Comparison of ENCODE assay signal across 15 cellular contexts in the genomic region with DNA sequence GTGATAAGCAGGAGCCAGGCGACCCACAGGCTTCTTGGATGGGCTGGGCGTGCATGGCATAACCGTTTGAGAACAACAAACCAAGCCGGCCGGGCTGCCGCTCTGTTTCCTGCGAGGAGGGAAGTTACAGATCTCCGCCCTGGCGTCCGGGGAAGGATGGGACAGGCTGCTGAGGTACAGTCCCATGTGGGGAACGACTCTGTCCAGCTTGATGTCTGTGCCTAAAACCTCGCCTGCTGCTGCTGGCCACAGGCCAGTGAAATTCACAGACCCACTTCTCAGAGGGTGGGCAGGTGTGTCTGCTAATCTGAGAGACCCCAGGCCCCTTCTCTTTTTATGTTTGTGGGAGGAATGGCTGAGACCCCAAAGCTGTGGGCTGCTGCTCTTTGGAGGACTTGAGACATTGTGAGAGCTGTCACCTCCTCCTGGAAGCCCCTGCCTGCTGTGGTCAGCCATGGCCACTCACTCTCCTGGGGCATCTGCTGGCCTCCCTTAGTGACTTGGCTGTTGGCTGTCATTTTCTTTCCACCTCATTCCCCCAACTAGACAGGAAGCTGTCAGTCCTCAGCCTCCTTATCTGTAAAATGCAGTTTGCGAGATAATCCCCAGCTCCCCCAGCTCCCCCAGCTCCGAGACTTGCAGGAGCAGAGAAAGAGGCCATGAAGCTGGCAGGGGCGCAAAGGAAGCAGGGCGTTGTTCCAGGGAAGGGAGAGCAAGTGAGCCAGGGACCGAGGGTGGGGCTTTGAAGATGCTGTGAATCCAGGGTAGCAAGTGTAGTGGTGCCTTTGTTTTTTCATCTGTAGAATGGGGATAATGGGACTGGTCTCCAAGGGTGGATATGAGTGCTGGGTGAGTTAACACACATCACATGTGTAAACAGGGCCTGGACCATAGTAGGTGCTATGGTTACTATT. TPM values are rescaled to one million over a fixed set of nuclear protein-coding genes. Genes with fewer than 3 reads are reported as not detected.
DNase-seq lines count a peak whose midpoint lies in the region; ATAC-seq and TF ChIP-seq lines count a peak whose summit lies in the region.
"Had no signal": no experiment of that assay in that cellular context is flagged by ENCODE, and none has a peak within 500 bp of the region (broad histone marks: within the 10 kb centered on the region; RNA-seq: fewer than 3 reads in every experiment).

No MANE protein-coding gene starts in this region.

- no peak for TF ChIP-seq POLR2A in tibial nerve (IDR thresholded peaks at IDR 0.05)

- H3K4me3 ChIP-seq in esophagus (ENCODE audit: low read depth in 1 of 2, low read length in 2 of 2), result no peak overlapping the region
- H3K4me3 ChIP-seq in muscle layer of duodenum (ENCODE audit: low read depth in 1 of 2, low read length in 2 of 2), result no peak overlapping the region
- no peak overlapping the region for H3K4me3 ChIP-seq in tibial nerve
- H3K4me3 ChIP-seq: SJSA1 had no signal

- no peaks in the 10 kb centered on the region for H3K9me3 Mint-ChIP-seq in activated naive CD8-positive, alpha-beta T cell treated with anti-CD3 and anti-CD28 coated beads, Interleukin-2, amount 50 U/mL, for 24 hours
- H3K9me3 Mint-ChIP-seq in activated naive CD8-positive, alpha-beta T cell treated with anti-CD3 and anti-CD28 coated beads for 36 hours, result no peaks in the 10 kb centered on the region
- H3K9me3 Mint-ChIP-seq: activated T-helper 17 cell treated with anti-CD3 and anti-CD28 coated beads, Interleukin-2, amount 50 U/mL, for 72 hours had no signal

- no peak for TF ChIP-seq EP300 in tibial nerve (IDR thresholded peaks at IDR 0.05)

- H3K4me3 Mint-ChIP-seq in activated naive CD8-positive, alpha-beta T cell treated with anti-CD3 and anti-CD28 coated beads, Interleukin-2, amount 50 U/mL, for 24 hours, result no peak overlapping the region
- no peak overlapping the region for H3K4me3 Mint-ChIP-seq in activated naive CD8-positive, alpha-beta T cell treated with anti-CD3 and anti-CD28 coated beads for 36 hours
- H3K4me3 Mint-ChIP-seq: activated T-helper 17 cell treated with anti-CD3 and anti-CD28 coated beads, Interleukin-2, amount 50 U/mL, for 72 hours had no signal

- H3K9me3 ChIP-seq in esophagus (ENCODE audit: control insufficient read depth in 2 of 2, insufficient read depth in 1 of 2, low read depth in 1 of 2, low read length in 1 of 2) (no peaks in the 10 kb centered on the region), muscle layer of duodenum (ENCODE audit: control insufficient read depth in 1 of 2, low read length in 2 of 2) (no peaks in the 10 kb centered on the region), tibial nerve (no peaks in the 10 kb centered on the region)
- H3K9me3 ChIP-seq: SJSA1 had no signal

- peak overlapping the region; percentile 26 for H3K27ac Mint-ChIP-seq in activated naive CD8-positive, alpha-beta T cell treated with anti-CD3 and anti-CD28 coated beads, Interleukin-2, amount 50 U/mL, for 24 hours
- H3K27ac Mint-ChIP-seq in activated naive CD8-positive, alpha-beta T cell treated with anti-CD3 and anti-CD28 coated beads for 36 hours, result no peak overlapping the region
- H3K27ac Mint-ChIP-seq: activated T-helper 17 cell treated with anti-CD3 and anti-CD28 coated beads, Interleukin-2, amount 50 U/mL, for 72 hours had no signal

- no peaks in the 10 kb centered on the region for H3K27me3 Mint-ChIP-seq in activated naive CD8-positive, alpha-beta T cell treated with anti-CD3 and anti-CD28 coated beads, Interleukin-2, amount 50 U/mL, for 24 hours
- no peaks in the 10 kb centered on the region for H3K27me3 Mint-ChIP-seq in activated naive CD8-positive, alpha-beta T cell treated with anti-CD3 and anti-CD28 coated beads for 36 hours
- H3K27me3 Mint-ChIP-seq: activated T-helper 17 cell treated with anti-CD3 and anti-CD28 coated beads, Interleukin-2, amount 50 U/mL, for 72 hours had no signal

- no peak for DNase-seq in activated naive CD8-positive, alpha-beta T cell treated with anti-CD3 and anti-CD28 coated beads, Interleukin-2, amount 50 U/mL, for 24 hours
- no peak for DNase-seq in activated naive CD8-positive, alpha-beta T cell treated with anti-CD3 and anti-CD28 coated beads for 36 hours
- DNase-seq in RPMI8226 (no peak), tibial nerve (ENCODE audit: low spot score in 2 of 2) (no peak)
- DNase-seq: activated CD4-positive, alpha-beta T cell treated with anti-CD3 and anti-CD28 coated beads for 1 hour; caudate nucleus; DND-41; NCI-H446 treated with DMSO at 0.1 percent for 48 hours; stimulated activated CD4-positive, alpha-beta T cell treated with anti-CD3 and anti-CD28 coated beads, Interleukin-4, amount 100 ng/mL, for 1 hour had no signal

- H3K27ac ChIP-seq in esophagus (ENCODE audit: low read depth in 2 of 2, low read length in 1 of 2), result peak overlapping the region; percentile 96 to 98
- peak overlapping the region; percentile 21 for H3K27ac ChIP-seq in muscle layer of duodenum (ENCODE audit: low read length)
- H3K27ac ChIP-seq in tibial nerve, result peak overlapping the region in 2 of 4 donors; percentile 31 to 48
- H3K27ac ChIP-seq: SJSA1 had no signal

- H3K36me3 Mint-ChIP-seq in activated naive CD8-positive, alpha-beta T cell treated with anti-CD3 and anti-CD28 coated beads, Interleukin-2, amount 50 U/mL, for 24 hours (ENCODE audit: low read depth), result no peaks in the 10 kb centered on the region
- H3K36me3 Mint-ChIP-seq in activated naive CD8-positive, alpha-beta T cell treated with anti-CD3 and anti-CD28 coated beads for 36 hours, result no peaks in the 10 kb centered on the region

- peak in 2 of 5 experiments; percentile 9 to 10 for TF ChIP-seq CTCF in tibial nerve (IDR thresholded peaks at IDR 0.05)

- H3K4me1 Mint-ChIP-seq in activated naive CD8-positive, alpha-beta T cell treated with anti-CD3 and anti-CD28 coated beads, Interleukin-2, amount 50 U/mL, for 24 hours, result peaks cover 24% of the 10 kb centered on the region
- H3K4me1 Mint-ChIP-seq in activated naive CD8-positive, alpha-beta T cell treated with anti-CD3 and anti-CD28 coated beads for 36 hours, result peaks cover 21% of the 10 kb centered on the region

- WGBS in esophagus, 2 donors, result 50 to 54% methylated on average over 17 of the region's 17 CpGs
- 65 to 75% methylated on average over 12 to 17 of the region's 17 CpGs for WGBS in tibial nerve, 2 donors

- H3K27me3 ChIP-seq in esophagus (ENCODE audit: control insufficient read depth in 1 of 2, insufficient read depth in 2 of 2, low read length in 2 of 2) (no peaks in the 10 kb centered on the region), muscle layer of duodenum (ENCODE audit: low read depth, low read length) (no peaks in the 10 kb centered on the region), tibial nerve (no peaks in the 10 kb centered on the region)
- H3K27me3 ChIP-seq: SJSA1 had no signal

- H3K4me1 ChIP-seq in esophagus (ENCODE audit: control insufficient read depth in 2 of 2, insufficient read depth in 2 of 2, low read length in 1 of 2), result peaks cover 7 to 52% of the 10 kb centered on the region in 2 donors
- H3K4me1 ChIP-seq in muscle layer of duodenum (ENCODE audit: control insufficient read depth in 1 of 2, insufficient read depth in 2 of 2, low read length in 2 of 2), result peaks cover 31 to 35% of the 10 kb centered on the region in 2 donors
- peaks cover 0 to 89% (median 25%) of the 10 kb centered on the region in 4 donors for H3K4me1 ChIP-seq in tibial nerve

- H3K36me3 ChIP-seq in esophagus (ENCODE audit: control insufficient read depth in 2 of 2, insufficient read depth in 2 of 2, low read length in 1 of 2) (peaks cover 0 to 3% of the 10 kb centered on the region in 2 donors), muscle layer of duodenum (ENCODE audit: control insufficient read depth in 1 of 2, insufficient read depth in 2 of 2, low read length in 2 of 2) (no peaks in the 10 kb centered on the region), tibial nerve (no peaks in the 10 kb centered on the region)
- H3K36me3 ChIP-seq: SJSA1 had no signal

- no peak for ATAC-seq in activated naive CD8-positive, alpha-beta T cell treated with anti-CD3 and anti-CD28 coated beads, Interleukin-2, amount 50 U/mL, for 24 hours
- ATAC-seq in GM19463 (IDR thresholded peaks at IDR 0.05; ENCODE audit: unreplicated experiment) (no peak), GM21515 (IDR thresholded peaks at IDR 0.05; ENCODE audit: unreplicated experiment) (no peak)
- ATAC-seq: activated T-helper 17 cell treated with anti-CD3 and anti-CD28 coated beads, Interleukin-2, amount 50 U/mL, for 72 hours had no signal

RNA-seq across cellular contexts. Expression of a gene that starts 51.0 kb away (rescaled TPM):
- total RNA-seq in activated naive CD8-positive, alpha-beta T cell treated with anti-CD3 and anti-CD28 coated beads for 36 hours, result 10 to 100 TPM; 28.1 to 29.7 TPM
- 10 to 100 TPM; 16.9 to 19.3 TPM for polyA plus RNA-seq in esophagus
- 10 to 100 TPM; 28.2 to 48.8 (median 31.8) TPM for total RNA-seq in tibial nerve
